ENCODE assay signal across 9 cellular contexts in genomic region chr3:48685293-48685602, GRCh38. TPM values are rescaled to one million over a fixed set of nuclear protein-coding genes. Genes with fewer than 3 reads are reported as not detected.
DNase-seq lines count a peak whose midpoint lies in the region; ATAC-seq and TF ChIP-seq lines count a peak whose summit lies in the region.
"Had no signal": no experiment of that assay in that cellular context is flagged by ENCODE, and none has a peak within 500 bp of the region (broad histone marks: within the 10 kb centered on the region; RNA-seq: fewer than 3 reads in every experiment).

No MANE protein-coding gene starts in this region.

- no peak overlapping the region for H3K18ac ChIP-seq in mesendoderm (ENCODE audit: low read length)

- no peak overlapping the region for H4K5ac ChIP-seq in mesendoderm (ENCODE audit: low read length)

- H3K27me3 ChIP-seq in cardiac muscle cell (no peaks in the 10 kb centered on the region), body of pancreas (no peaks in the 10 kb centered on the region), mesendoderm (ENCODE audit: insufficient read depth, low read length, poor library complexity) (no peaks in the 10 kb centered on the region), uterus (no peaks in the 10 kb centered on the region)

- H3K4ac ChIP-seq in mesendoderm (ENCODE audit: low read depth, low read length), result no peak overlapping the region

- TF ChIP-seq POLR2A in body of pancreas (IDR thresholded peaks at IDR 0.05), result no peak
- no peak for TF ChIP-seq POLR2A in uterus (IDR thresholded peaks at IDR 0.05)

- peaks cover 13% of the 10 kb centered on the region for H3K79me1 ChIP-seq in mesendoderm (ENCODE audit: low read length)

- peaks cover 2% of the 10 kb centered on the region for H3K79me2 ChIP-seq in mesendoderm (ENCODE audit: control insufficient read depth, insufficient read depth, low read length)

- no peak overlapping the region for H2AK5ac ChIP-seq in mesendoderm (ENCODE audit: low read length)

- H2BK15ac ChIP-seq in mesendoderm (replicated peaks; ENCODE audit: low read depth), result no peak overlapping the region

- no peak overlapping the region for H3K23ac ChIP-seq in mesendoderm (ENCODE audit: low read length)

- peak overlapping the region; percentile 100 for H3K56ac ChIP-seq in mesendoderm (ENCODE audit: low read length)

- intact Hi-C loops in Right ventricle myocardium inferior (cut with DNase I), result loop anchor here (2.0 kb wide), 3 partner anchors 32 to 56 kb away; partner anchors contain the start of genes IP6K2 and SLC26A6
- intact Hi-C loops in body of pancreas (cut with DNase I), result no loop called here
- intact Hi-C loops in uterus (cut with DNase I; ENCODE audit: low total_unique reads), result no loop called here

- H3K27ac ChIP-seq in cardiac muscle cell (peak overlapping the region; percentile 89), body of pancreas (peak overlapping the region; percentile 70 to 91 (median 90)), mesendoderm (ENCODE audit: low read depth, low read length) (no peak overlapping the region), uterus (peak overlapping the region; percentile 87 to 88)

- peak overlapping the region; percentile 97 for H3K9ac ChIP-seq in mesendoderm (ENCODE audit: low read length)

- H2BK5ac ChIP-seq in mesendoderm (ENCODE audit: low read length), result no peak overlapping the region

- peak overlapping the region; percentile 43 for H3K4me2 ChIP-seq in mesendoderm (ENCODE audit: low read length)

- H3K36me3 ChIP-seq in cardiac muscle cell, result peaks cover 36% of the 10 kb centered on the region
- peaks cover 0 to 19% of the 10 kb centered on the region in 2 donors for H3K36me3 ChIP-seq in body of pancreas (replicated peaks in 1 of 2; ENCODE audit: insufficient read depth in 1 of 2, low read depth in 2 of 2)
- peaks cover 15% of the 10 kb centered on the region for H3K36me3 ChIP-seq in mesendoderm (ENCODE audit: control insufficient read depth, insufficient read depth, low read length)
- H3K36me3 ChIP-seq in uterus, result no peaks in the 10 kb centered on the region

- 6 to 10% methylated on average over 8 to 13 of the region's 13 CpGs for WGBS in body of pancreas, 2 donors
- no CpG with 5 or more reads among the region's 13 CpGs for WGBS in mesendoderm (ENCODE audit: extremely low coverage, insufficient coverage, low lambda C conversion rate)

- no peak for DNase-seq in cardiac muscle cell (ENCODE audit: low read depth in 1 of 2, low spot score in 1 of 2)
- DNase-seq in Right ventricle myocardium inferior (ENCODE audit: missing footprints), result no peak
- no peak for DNase-seq in body of pancreas
- DNase-seq in mesendoderm, result no peak
- no peak for DNase-seq in uterus
- no peak for DNase-seq in DMS 273 (lab: John Stamatoyannopoulos, UW; ENCODE audit: unreplicated experiment)
- DNase-seq in putamen (ENCODE audit: low spot score), result no peak
- DNase-seq: NCI-H1436 treated with DMSO at 0.1 percent for 48 hours had no signal

- H3K9me3 ChIP-seq in cardiac muscle cell (ENCODE audit: low read depth), result no peaks in the 10 kb centered on the region
- no peaks in the 10 kb centered on the region for H3K9me3 ChIP-seq in body of pancreas
- no peaks in the 10 kb centered on the region for H3K9me3 ChIP-seq in uterus

- peak overlapping the region; percentile 92 for H3K4me3 ChIP-seq in cardiac muscle cell
- H3K4me3 ChIP-seq in body of pancreas, result peak overlapping the region; percentile 72 to 78
- peak overlapping the region; percentile 96 for H3K4me3 ChIP-seq in mesendoderm (ENCODE audit: low read length)
- H3K4me3 ChIP-seq in uterus, result peak overlapping the region; percentile 68 to 83

- ATAC-seq in Right ventricle myocardium inferior (no peak), body of pancreas (no peak), GM18909 (IDR thresholded peaks at IDR 0.05; ENCODE audit: poor library complexity, unreplicated experiment) (no peak)

- TF ChIP-seq CTCF in cardiac muscle cell (IDR thresholded peaks at IDR 0.05; ENCODE audit: low read depth, low read length) (peak; percentile 6), body of pancreas (IDR thresholded peaks at IDR 0.05) (no peak), uterus (IDR thresholded peaks at IDR 0.05) (no peak)

- H2BK120ac ChIP-seq in mesendoderm (ENCODE audit: low read depth, low read length), result no peak overlapping the region

- H3K4me1 ChIP-seq in cardiac muscle cell (ENCODE audit: low read depth) (peaks cover 20% of the 10 kb centered on the region), body of pancreas (peaks cover 21% of the 10 kb centered on the region), mesendoderm (ENCODE audit: control insufficient read depth, low read depth, low read length) (peaks cover 2% of the 10 kb centered on the region), uterus (peaks cover 0 to 10% of the 10 kb centered on the region in 2 donors)

- no peak overlapping the region for H4K8ac ChIP-seq in mesendoderm (ENCODE audit: low read depth, low read length)

RNA-seq across cellular contexts. Expression of gene NCKIPSD, which starts 0.5 kb away (rescaled TPM):
- total RNA-seq in cardiac muscle cell (68.7 and 73.4 TPM in 2 replicates), Right ventricle myocardium inferior (15.4 TPM), body of pancreas (10 to 100 TPM; 16.6 to 22.1 TPM), uterus (10 to 100 TPM; 11.0 to 48.9 (median 25.6) TPM)
- polyA plus RNA-seq in cardiac muscle cell, result 49.6 and 51.7 TPM in 2 replicates
- 18.1 TPM for polyA plus RNA-seq in mesendoderm (2013, experiment 1 of 2)
- polyA plus RNA-seq in mesendoderm (2013, experiment 2 of 2), result 18.7 TPM

RNA-seq across cellular contexts. Expression of gene CELSR3, which starts 22.6 kb away (rescaled TPM):
- 5.4 and 5.9 TPM in 2 replicates for total RNA-seq in cardiac muscle cell
- 3.1 and 3.4 TPM in 2 replicates for polyA plus RNA-seq in cardiac muscle cell
- 0.38 TPM for total RNA-seq in Right ventricle myocardium inferior
- total RNA-seq in body of pancreas, result 1 to 10 TPM in 1 of 2 donors, under 1 TPM in 1; 0.66 to 2.6 TPM
- polyA plus RNA-seq in mesendoderm (2013, experiment 1 of 2), result 3.4 TPM
- polyA plus RNA-seq in mesendoderm (2013, experiment 2 of 2), result 3.5 TPM
- total RNA-seq in uterus, result 1 to 10 TPM in 2 of 4 donors, under 1 TPM in 1, not detected in 1; under 0.01 to 3.4 (median 1.3) TPM

RNA-seq across cellular contexts. Expression of gene IP6K2, which starts 31.8 kb away (rescaled TPM):
- total RNA-seq in cardiac muscle cell (87.4 and 119 TPM in 2 replicates), Right ventricle myocardium inferior (29.3 TPM), body of pancreas (100 to 1,000 TPM in 1 of 2 donors, 10 to 100 TPM in 1; 67.5 to 138 TPM), uterus (10 to 100 TPM; 45.6 to 91.7 (median 78.0) TPM)
- 130 and 140 TPM in 2 replicates for polyA plus RNA-seq in cardiac muscle cell
- 87.2 TPM for polyA plus RNA-seq in mesendoderm (2013, experiment 1 of 2)
- polyA plus RNA-seq in mesendoderm (2013, experiment 2 of 2), result 87.0 TPM

RNA-seq across cellular contexts. Expression of gene SLC26A6, which starts 50.0 kb away (rescaled TPM):
- total RNA-seq in cardiac muscle cell, result 55.8 and 87.4 TPM in 2 replicates
- 52.0 and 68.1 TPM in 2 replicates for polyA plus RNA-seq in cardiac muscle cell
- 14.1 TPM for total RNA-seq in Right ventricle myocardium inferior
- 10 to 100 TPM; 17.8 to 35.0 TPM for total RNA-seq in body of pancreas
- polyA plus RNA-seq in mesendoderm (2013, experiment 1 of 2), result 17.6 TPM
- 18.6 TPM for polyA plus RNA-seq in mesendoderm (2013, experiment 2 of 2)
- total RNA-seq in uterus, result 10 to 100 TPM in 3 of 4 donors, under 1 TPM in 1; 0.59 to 98.1 (median 15.2) TPM
